Comparison of ENCODE assay signal across 8 cellular contexts in the genomic region with DNA sequence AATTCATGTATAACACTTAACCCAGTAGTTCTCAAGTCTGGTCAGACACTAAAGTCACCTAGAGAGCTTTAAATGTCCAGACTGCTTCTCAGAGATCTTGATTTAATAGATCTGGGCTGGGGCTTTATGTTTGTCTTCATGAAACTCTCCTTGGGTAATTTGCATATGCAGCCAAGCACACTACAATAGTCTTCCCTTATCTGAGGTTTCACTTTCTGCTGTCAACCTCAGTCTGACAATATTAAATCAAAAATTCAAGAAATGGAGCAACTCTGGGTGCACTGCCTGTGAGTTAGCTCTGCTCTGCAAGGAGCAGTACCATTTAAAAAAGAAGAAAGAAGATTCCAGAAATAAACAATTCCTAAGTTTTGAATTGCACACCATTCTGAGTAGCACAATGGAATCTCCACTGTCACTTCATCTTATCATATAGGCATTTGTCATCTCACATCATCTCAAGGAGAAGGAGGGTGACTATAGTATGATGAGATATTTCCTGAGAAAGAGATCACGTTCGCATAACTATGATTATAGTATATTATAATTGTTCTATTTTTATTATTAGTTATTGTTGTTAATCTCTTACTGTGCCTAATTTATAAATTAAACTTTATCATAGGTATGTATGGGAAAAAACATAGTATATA. TPM values are rescaled to one million over a fixed set of nuclear protein-coding genes. Genes with fewer than 3 reads are reported as not detected.
DNase-seq lines count a peak whose midpoint lies in the region; ATAC-seq and TF ChIP-seq lines count a peak whose summit lies in the region.

No MANE protein-coding gene starts in this region.

- TF ChIP-seq CTCF in HEK293 (tag by site-specific recombination; IDR thresholded peaks at IDR 0.05), result no peak
- TF ChIP-seq CTCF in mucosa of descending colon (IDR thresholded peaks at IDR 0.05), result no peak
- TF ChIP-seq CTCF in PC-9 (conservative IDR thresholded peaks at IDR 0.05), result no peak

- H3K9me2 ChIP-seq in PC-9 (ENCODE audit: insufficient read depth), result no peaks in the 10 kb centered on the region

- DNase-seq in NCI-H526 (lab: John Stamatoyannopoulos, UW), result peak; percentile 72 to 77
- DNase-seq in mucosa of descending colon, result no peak
- no peak for DNase-seq in PC-9
- DNase-seq in cerebellum (ENCODE audit: low spot score), result no peak
- no peak for DNase-seq in Right ventricle myocardium inferior (ENCODE audit: missing footprints)
- no peak for DNase-seq in glomerular visceral epithelial cell (ENCODE audit: extremely low spot score)

- no peaks in the 10 kb centered on the region for H3K79me2 ChIP-seq in PC-9 (ENCODE audit: low read depth)

- H3K36me3 ChIP-seq in HEK293 (ENCODE audit: control insufficient read depth in 2 of 2, insufficient read depth in 1 of 2, low read length in 2 of 2) (no peaks in the 10 kb centered on the region), mucosa of descending colon (ENCODE audit: low read depth) (no peaks in the 10 kb centered on the region), PC-9 (ENCODE audit: low read depth) (no peaks in the 10 kb centered on the region)

- no peaks in the 10 kb centered on the region for H3K9me3 ChIP-seq in HEK293 (ENCODE audit: control insufficient read depth, insufficient read depth, low read depth, low read length)
- no peaks in the 10 kb centered on the region for H3K9me3 ChIP-seq in mucosa of descending colon
- H3K9me3 ChIP-seq in PC-9 (ENCODE audit: insufficient read depth, low read depth), result no peaks in the 10 kb centered on the region

- intact Hi-C loops in mucosa of descending colon (cut with DNase I, micrococcal nuclease), result loop anchor here in 1 of 2 donors (10.0 kb wide), 1 partner anchor 47 kb away; no protein-coding TSS in a partner anchor
- intact Hi-C loops in PC-9 (cut with micrococcal nuclease; ENCODE audit: unreplicated experiment), result no loop called here
- intact Hi-C loops in Right ventricle myocardium inferior (cut with DNase I), result no loop called here

- POLR2A ChIA-PET in HEK293 (lab: Yijun Ruan, JAX) (no interaction called here), PC-9 (lab: Charles Lee; ENCODE audit: unreplicated experiment) (interaction anchor here (0.7 kb wide), 1 partner anchor 108 kb away, joined by 3 read pairs; no protein-coding TSS in a partner anchor)

- H3K27ac ChIP-seq in HEK293 (ENCODE audit: extremely low read depth, low read depth, low read length) (no peak overlapping the region), PC-9 (no peak overlapping the region)

- no peaks in the 10 kb centered on the region for H3K27me3 ChIP-seq in PC-9 (ENCODE audit: insufficient read depth, low read depth)

- no peak overlapping the region for H3K4me3 ChIP-seq in HEK293 (ENCODE audit: low read depth, low read length)
- no peak overlapping the region for H3K4me3 ChIP-seq in mucosa of descending colon
- no peak overlapping the region for H3K4me3 ChIP-seq in PC-9

- BruUV-seq in PC-9 (replicated peaks; lab: Mats Ljungman, UMichigan), result no TSS peak

- peak; percentile 99 for ATAC-seq in GM18517 (IDR thresholded peaks at IDR 0.05; ENCODE audit: unreplicated experiment)
- peak; percentile 55 for ATAC-seq in mucosa of descending colon
- ATAC-seq in Right ventricle myocardium inferior, result no peak

- H4K20me1 ChIP-seq in PC-9 (ENCODE audit: insufficient read depth), result no peaks in the 10 kb centered on the region

- CTCF ChIA-PET in HEK293 (lab: Yijun Ruan, JAX), result interaction anchor here (1.0 kb wide), 1 partner anchor 68 kb away, joined by 3 read pairs; no protein-coding TSS in a partner anchor
- CTCF ChIA-PET in PC-9 (lab: Charles Lee), result no interaction called here

- H3K4me2 ChIP-seq in PC-9, result no peak overlapping the region

- H3K4me1 ChIP-seq in HEK293 (ENCODE audit: control insufficient read depth, insufficient read depth, low read length) (peaks cover 44% of the 10 kb centered on the region), mucosa of descending colon (ENCODE audit: low read depth) (peaks cover 67% of the 10 kb centered on the region), PC-9 (replicated peaks; ENCODE audit: insufficient read depth) (no peaks in the 10 kb centered on the region)

- no peaks in the 10 kb centered on the region for H3F3A ChIP-seq in PC-9 (ENCODE audit: insufficient read depth, low read depth)

- H2AFZ ChIP-seq in PC-9, result no peak overlapping the region

TF ChIP-seq in HEK293, 187 proteins besides CTCF, POLR2A, EP300 and RAD21:
- TF ChIP-seq, protein P1, sequence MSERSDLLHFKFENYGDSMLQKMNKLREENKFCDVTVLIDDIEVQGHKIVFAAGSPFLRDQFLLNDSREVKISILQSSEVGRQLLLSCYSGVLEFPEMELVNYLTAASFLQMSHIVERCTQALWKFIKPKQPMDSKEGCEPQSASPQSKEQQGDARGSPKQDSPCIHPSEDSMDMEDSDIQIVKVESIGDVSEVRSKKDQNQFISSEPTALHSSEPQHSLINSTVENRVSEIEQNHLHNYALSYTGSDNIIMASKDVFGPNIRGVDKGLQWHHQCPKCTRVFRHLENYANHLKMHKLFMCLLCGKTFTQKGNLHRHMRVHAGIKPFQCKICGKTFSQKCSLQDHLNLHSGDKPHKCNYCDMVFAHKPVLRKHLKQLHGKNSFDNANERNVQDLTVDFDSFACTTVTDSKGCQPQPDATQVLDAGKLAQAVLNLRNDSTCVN (tag by site-specific recombination; optimal IDR thresholded peaks at IDR 0.05), result no peak
- TF ChIP-seq ZNF155 (tag by site-specific recombination; IDR thresholded peaks at IDR 0.05) (no peak), ZNF335 (tag by site-specific recombination; conservative IDR thresholded peaks at IDR 0.05) (peak; percentile 39; the same call in 1 of the 2 replicates)

RNA-seq across cellular contexts. Expression of gene FNIP2, which starts 9.4 kb away (rescaled TPM):
- 10 to 100 TPM; 61.8 to 94.1 (median 73.4) TPM for total RNA-seq in mucosa of descending colon
- 2.1 and 2.5 TPM in 2 replicates for total RNA-seq in PC-9 (2021)
- total RNA-seq in cerebellum, result 42.0 TPM
- 46.2 TPM for total RNA-seq in Right ventricle myocardium inferior

RNA-seq across cellular contexts. Expression of gene PPID, which starts 55.0 kb away (rescaled TPM):
- total RNA-seq in mucosa of descending colon (10 to 100 TPM; 19.7 to 23.9 (median 22.2) TPM), PC-9 (2021) (21.4 and 28.2 TPM in 2 replicates), cerebellum (18.8 TPM), Right ventricle myocardium inferior (33.4 TPM)

Comparison
In these comparisons a context has a peak if more than half of its experiments do, and no peak if none do; other contexts are left out.
1. DNase-seq: peak in NCI-H526 (2 of 2); none in mucosa of descending colon (0 of 3), PC-9 (0 of 2), cerebellum (single experiment), Right ventricle myocardium inferior (single experiment) and glomerular visceral epithelial cell (single experiment).
2. RNA of gene FNIP2, which starts 9.4 kb away (total RNA-seq): 61.8 to 94.1 TPM in mucosa of descending colon, 46.2 TPM in Right ventricle myocardium inferior (single experiment) and 42.0 TPM in cerebellum (single experiment); 2.1 to 2.5 TPM in PC-9; every median in the first group is over 10 times any median in the second.